1 cellular context compared by ENCODE assay signal in the genomic region with DNA sequence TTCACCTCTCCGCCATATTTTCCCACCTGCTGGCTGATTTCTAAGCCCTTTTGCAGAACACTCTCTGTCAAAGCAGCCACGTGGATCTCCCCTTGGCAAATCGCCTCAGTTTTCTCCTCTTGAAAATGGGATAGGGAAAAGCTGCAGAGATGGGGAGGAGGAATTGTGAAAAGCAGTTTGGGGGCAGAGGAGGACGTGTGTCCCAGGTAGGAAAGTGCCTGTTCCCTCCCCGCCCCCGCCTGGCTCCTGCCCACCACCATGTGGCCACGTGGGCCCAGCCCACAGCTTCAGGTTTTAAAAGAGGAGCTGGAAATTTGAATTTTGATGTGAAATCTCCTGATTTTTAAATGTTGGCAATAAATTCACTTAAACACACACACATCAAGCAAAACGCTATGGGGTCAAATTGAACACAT.
TF ChIP-seq lines count a peak whose summit lies in the region.

No MANE protein-coding gene starts in this region.

TF ChIP-seq in HepG2, 621 proteins besides CTCF, POLR2A, EP300 and RAD21 (continued from another document and continues in another):
- TF ChIP-seq, protein P1, sequence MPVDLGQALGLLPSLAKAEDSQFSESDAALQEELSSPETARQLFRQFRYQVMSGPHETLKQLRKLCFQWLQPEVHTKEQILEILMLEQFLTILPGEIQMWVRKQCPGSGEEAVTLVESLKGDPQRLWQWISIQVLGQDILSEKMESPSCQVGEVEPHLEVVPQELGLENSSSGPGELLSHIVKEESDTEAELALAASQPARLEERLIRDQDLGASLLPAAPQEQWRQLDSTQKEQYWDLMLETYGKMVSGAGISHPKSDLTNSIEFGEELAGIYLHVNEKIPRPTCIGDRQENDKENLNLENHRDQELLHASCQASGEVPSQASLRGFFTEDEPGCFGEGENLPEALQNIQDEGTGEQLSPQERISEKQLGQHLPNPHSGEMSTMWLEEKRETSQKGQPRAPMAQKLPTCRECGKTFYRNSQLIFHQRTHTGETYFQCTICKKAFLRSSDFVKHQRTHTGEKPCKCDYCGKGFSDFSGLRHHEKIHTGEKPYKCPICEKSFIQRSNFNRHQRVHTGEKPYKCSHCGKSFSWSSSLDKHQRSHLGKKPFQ (CRISPR knock-in tag; IDR thresholded peaks at IDR 0.05; ENCODE audit: insufficient replicate concordance) = no peak
- TF ChIP-seq TOPORS (CRISPR knock-in tag; IDR thresholded peaks at IDR 0.05) (0 out of 2 replicates have a peak, but pooled peaks have one; percentile 22), ZNF75D (CRISPR knock-in tag; IDR thresholded peaks at IDR 0.05; ENCODE audit: borderline replicate concordance) (0 out of 2 replicates have a peak, but pooled peaks have one; percentile 1), ZNF652 (CRISPR knock-in tag; IDR thresholded peaks at IDR 0.05; ENCODE audit: borderline replicate concordance, low read depth) (no peak; the same call in 1 of the 2 replicates), ZNF138 (CRISPR knock-in tag; IDR thresholded peaks at IDR 0.05; ENCODE audit: low read depth) (no peak), ZNF788 (CRISPR knock-in tag; IDR thresholded peaks at IDR 0.05; ENCODE audit: borderline replicate concordance) (no peak), FIP1L1 (IDR thresholded peaks at IDR 0.05; ENCODE audit: borderline replicate concordance, insufficient read depth, low read depth, low read length) (no peak), BCL6 (CRISPR knock-in tag; IDR thresholded peaks at IDR 0.05) (no peak), KMT2A (CRISPR knock-in tag; IDR thresholded peaks at IDR 0.05) (no peak), RARA (CRISPR knock-in tag; IDR thresholded peaks at IDR 0.05) (no peak), HNRNPUL1 (IDR thresholded peaks at IDR 0.05; ENCODE audit: low read depth, low read length) (no peak), KLF11 (CRISPR knock-in tag; IDR thresholded peaks at IDR 0.05) (no peak; the same call in 1 of the 2 replicates), NR1H2 (CRISPR knock-in tag; IDR thresholded peaks at IDR 0.05; ENCODE audit: borderline replicate concordance, low read depth) (no peak), NKX3-1 (CRISPR knock-in tag; IDR thresholded peaks at IDR 0.05) (0 out of 2 replicates have a peak, but pooled peaks have one; percentile 23), ZBTB7A (CRISPR knock-in tag; IDR thresholded peaks at IDR 0.05) (0 out of 2 replicates have a peak, but pooled peaks have one; percentile 12), ZNF510 (CRISPR knock-in tag; IDR thresholded peaks at IDR 0.05; ENCODE audit: low read depth) (no peak), ONECUT2 (CRISPR knock-in tag; IDR thresholded peaks at IDR 0.05) (no peak), ZC3H4 (CRISPR knock-in tag; IDR thresholded peaks at IDR 0.05; ENCODE audit: borderline replicate concordance) (0 out of 2 replicates have a peak, but pooled peaks have one; percentile 44), ZNF296 (CRISPR knock-in tag; conservative IDR thresholded peaks at IDR 0.05) (no peak), CEBPB (IDR thresholded peaks at IDR 0.05; ENCODE audit: borderline replicate concordance, low read depth, low read length) (no peak), BORCS8-MEF2B (CRISPR knock-in tag; IDR thresholded peaks at IDR 0.05) (0 out of 2 replicates have a peak, but pooled peaks have one; percentile 38), SMAD1 (CRISPR knock-in tag; IDR thresholded peaks at IDR 0.05; ENCODE audit: borderline replicate concordance, low read depth) (no peak), SKI (IDR thresholded peaks at IDR 0.05; ENCODE audit: partially characterized antibody) (no peak), ZNF251 (CRISPR knock-in tag; IDR thresholded peaks at IDR 0.05) (no peak), ZBTB3 (CRISPR knock-in tag; IDR thresholded peaks at IDR 0.05; ENCODE audit: borderline replicate concordance, low read depth) (peak; percentile 39; the same call in 1 of the 2 replicates), SAFB2 (CRISPR knock-in tag; IDR thresholded peaks at IDR 0.05; ENCODE audit: borderline replicate concordance, low read depth) (no peak; the same call in 1 of the 2 replicates), SALL1 (CRISPR knock-in tag; IDR thresholded peaks at IDR 0.05) (no peak), PAF1 (CRISPR knock-in tag; IDR thresholded peaks at IDR 0.05) (no peak), DMAP1 (CRISPR knock-in tag; IDR thresholded peaks at IDR 0.05) (peak; percentile 62; the same call in 1 of the 2 replicates)
- TF ChIP-seq, protein P2, sequence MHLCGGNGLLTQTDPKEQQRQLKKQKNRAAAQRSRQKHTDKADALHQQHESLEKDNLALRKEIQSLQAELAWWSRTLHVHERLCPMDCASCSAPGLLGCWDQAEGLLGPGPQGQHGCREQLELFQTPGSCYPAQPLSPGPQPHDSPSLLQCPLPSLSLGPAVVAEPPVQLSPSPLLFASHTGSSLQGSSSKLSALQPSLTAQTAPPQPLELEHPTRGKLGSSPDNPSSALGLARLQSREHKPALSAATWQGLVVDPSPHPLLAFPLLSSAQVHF (CRISPR knock-in tag; IDR thresholded peaks at IDR 0.05) = no peak
- TF ChIP-seq, protein P3, sequence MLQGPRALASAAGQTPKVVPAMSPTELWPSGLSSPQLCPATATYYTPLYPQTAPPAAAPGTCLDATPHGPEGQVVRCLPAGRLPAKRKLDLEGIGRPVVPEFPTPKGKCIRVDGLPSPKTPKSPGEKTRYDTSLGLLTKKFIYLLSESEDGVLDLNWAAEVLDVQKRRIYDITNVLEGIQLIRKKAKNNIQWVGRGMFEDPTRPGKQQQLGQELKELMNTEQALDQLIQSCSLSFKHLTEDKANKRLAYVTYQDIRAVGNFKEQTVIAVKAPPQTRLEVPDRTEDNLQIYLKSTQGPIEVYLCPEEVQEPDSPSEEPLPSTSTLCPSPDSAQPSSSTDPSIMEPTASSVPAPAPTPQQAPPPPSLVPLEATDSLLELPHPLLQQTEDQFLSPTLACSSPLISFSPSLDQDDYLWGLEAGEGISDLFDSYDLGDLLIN (CRISPR knock-in tag; IDR thresholded peaks at IDR 0.05; ENCODE audit: borderline replicate concordance) = no peak
- TF ChIP-seq, protein P4, sequence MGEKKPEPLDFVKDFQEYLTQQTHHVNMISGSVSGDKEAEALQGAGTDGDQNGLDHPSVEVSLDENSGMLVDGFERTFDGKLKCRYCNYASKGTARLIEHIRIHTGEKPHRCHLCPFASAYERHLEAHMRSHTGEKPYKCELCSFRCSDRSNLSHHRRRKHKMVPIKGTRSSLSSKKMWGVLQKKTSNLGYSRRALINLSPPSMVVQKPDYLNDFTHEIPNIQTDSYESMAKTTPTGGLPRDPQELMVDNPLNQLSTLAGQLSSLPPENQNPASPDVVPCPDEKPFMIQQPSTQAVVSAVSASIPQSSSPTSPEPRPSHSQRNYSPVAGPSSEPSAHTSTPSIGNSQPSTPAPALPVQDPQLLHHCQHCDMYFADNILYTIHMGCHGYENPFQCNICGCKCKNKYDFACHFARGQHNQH (CRISPR knock-in tag; IDR thresholded peaks at IDR 0.05) = no peak
- TF ChIP-seq, protein P5, sequence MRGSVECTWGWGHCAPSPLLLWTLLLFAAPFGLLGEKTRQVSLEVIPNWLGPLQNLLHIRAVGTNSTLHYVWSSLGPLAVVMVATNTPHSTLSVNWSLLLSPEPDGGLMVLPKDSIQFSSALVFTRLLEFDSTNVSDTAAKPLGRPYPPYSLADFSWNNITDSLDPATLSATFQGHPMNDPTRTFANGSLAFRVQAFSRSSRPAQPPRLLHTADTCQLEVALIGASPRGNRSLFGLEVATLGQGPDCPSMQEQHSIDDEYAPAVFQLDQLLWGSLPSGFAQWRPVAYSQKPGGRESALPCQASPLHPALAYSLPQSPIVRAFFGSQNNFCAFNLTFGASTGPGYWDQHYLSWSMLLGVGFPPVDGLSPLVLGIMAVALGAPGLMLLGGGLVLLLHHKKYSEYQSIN (CRISPR knock-in tag; IDR thresholded peaks at IDR 0.05; ENCODE audit: borderline replicate concordance) = no peak
- TF ChIP-seq, protein P6, sequence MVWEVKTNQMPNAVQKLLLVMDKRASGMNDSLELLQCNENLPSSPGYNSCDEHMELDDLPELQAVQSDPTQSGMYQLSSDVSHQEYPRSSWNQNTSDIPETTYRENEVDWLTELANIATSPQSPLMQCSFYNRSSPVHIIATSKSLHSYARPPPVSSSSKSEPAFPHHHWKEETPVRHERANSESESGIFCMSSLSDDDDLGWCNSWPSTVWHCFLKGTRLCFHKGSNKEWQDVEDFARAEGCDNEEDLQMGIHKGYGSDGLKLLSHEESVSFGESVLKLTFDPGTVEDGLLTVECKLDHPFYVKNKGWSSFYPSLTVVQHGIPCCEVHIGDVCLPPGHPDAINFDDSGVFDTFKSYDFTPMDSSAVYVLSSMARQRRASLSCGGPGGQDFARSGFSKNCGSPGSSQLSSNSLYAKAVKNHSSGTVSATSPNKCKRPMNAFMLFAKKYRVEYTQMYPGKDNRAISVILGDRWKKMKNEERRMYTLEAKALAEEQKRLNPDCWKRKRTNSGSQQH (CRISPR knock-in tag; IDR thresholded peaks at IDR 0.05; ENCODE audit: low read depth) = no peak
- TF ChIP-seq, protein P7, sequence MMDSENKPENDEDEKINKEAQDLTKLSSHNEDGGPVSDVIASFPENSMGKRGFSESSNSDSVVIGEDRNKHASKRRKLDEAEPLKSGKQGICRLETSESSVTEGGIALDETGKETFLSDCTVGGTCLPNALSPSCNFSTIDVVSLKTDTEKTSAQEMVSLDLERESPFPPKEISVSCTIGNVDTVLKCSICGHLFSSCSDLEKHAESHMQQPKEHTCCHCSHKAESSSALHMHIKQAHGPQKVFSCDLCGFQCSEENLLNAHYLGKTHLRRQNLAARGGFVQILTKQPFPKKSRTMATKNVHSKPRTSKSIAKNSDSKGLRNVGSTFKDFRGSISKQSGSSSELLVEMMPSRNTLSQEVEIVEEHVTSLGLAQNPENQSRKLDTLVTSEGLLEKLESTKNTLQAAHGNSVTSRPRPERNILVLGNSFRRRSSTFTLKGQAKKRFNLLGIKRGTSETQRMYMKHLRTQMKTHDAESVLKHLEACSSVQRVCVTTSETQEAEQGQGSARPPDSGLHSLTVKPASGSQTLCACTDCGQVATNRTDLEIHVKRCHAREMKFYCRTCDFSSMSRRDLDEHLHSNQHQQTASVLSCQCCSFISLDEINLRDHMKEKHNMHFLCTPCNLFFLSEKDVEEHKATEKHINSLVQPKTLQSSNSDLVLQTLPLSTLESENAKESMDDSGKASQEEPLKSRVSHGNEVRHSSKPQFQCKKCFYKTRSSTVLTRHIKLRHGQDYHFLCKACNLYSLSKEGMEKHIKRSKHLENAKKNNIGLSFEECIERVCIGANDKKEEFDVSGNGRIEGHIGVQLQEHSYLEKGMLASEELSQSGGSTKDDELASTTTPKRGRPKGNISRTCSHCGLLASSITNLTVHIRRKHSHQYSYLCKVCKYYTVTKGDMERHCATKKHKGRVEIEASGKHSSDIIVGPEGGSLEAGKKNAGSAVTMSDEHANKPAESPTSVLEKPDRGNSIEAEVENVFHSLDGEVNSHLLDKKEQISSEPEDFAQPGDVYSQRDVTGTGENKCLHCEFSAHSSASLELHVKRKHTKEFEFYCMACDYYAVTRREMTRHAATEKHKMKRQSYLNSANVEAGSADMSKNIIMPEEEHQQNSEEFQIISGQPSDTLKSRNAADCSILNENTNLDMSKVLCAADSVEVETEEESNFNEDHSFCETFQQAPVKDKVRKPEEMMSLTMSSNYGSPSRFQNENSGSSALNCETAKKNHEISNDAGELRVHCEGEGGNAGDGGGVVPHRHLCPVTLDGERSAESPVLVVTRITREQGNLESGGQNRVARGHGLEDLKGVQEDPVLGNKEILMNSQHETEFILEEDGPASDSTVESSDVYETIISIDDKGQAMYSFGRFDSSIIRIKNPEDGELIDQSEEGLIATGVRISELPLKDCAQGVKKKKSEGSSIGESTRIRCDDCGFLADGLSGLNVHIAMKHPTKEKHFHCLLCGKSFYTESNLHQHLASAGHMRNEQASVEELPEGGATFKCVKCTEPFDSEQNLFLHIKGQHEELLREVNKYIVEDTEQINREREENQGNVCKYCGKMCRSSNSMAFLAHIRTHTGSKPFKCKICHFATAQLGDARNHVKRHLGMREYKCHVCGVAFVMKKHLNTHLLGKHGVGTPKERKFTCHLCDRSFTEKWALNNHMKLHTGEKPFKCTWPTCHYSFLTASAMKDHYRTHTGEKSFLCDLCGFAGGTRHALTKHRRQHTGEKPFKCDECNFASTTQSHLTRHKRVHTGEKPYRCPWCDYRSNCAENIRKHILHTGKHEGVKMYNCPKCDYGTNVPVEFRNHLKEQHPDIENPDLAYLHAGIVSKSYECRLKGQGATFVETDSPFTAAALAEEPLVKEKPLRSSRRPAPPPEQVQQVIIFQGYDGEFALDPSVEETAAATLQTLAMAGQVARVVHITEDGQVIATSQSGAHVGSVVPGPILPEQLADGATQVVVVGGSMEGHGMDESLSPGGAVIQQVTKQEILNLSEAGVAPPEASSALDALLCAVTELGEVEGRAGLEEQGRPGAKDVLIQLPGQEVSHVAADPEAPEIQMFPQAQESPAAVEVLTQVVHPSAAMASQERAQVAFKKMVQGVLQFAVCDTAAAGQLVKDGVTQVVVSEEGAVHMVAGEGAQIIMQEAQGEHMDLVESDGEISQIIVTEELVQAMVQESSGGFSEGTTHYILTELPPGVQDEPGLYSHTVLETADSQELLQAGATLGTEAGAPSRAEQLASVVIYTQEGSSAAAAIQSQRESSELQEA (CRISPR knock-in tag; IDR thresholded peaks at IDR 0.05; ENCODE audit: not compliant biosample characterization) = no peak
- TF ChIP-seq, protein P8, sequence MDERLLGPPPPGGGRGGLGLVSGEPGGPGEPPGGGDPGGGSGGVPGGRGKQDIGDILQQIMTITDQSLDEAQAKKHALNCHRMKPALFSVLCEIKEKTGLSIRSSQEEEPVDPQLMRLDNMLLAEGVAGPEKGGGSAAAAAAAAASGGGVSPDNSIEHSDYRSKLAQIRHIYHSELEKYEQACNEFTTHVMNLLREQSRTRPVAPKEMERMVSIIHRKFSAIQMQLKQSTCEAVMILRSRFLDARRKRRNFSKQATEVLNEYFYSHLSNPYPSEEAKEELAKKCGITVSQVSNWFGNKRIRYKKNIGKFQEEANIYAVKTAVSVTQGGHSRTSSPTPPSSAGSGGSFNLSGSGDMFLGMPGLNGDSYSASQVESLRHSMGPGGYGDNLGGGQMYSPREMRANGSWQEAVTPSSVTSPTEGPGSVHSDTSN (CRISPR knock-in tag; IDR thresholded peaks at IDR 0.05) = no peak
